9 cellular contexts compared by ENCODE assay signal in the genomic region with DNA sequence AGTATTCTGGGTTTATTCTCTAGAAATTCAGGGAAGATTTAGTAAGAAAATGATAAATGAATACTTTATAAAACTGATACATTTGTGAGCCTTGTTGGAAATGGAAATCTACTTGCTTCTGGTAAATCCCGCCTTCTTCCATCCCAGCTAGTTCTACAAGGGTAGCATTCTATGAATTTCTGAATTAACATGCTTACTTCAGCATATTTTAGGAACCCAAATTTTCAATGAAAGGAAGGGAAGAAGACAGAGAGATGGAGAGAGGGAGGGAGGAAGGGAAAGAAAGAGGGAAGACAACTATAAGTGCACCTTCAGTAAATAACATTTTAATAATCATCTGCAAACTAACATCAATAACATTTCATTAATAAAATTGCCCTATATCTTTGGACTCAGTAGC. TPM values are rescaled to one million over a fixed set of nuclear protein-coding genes. Genes with fewer than 3 reads are reported as not detected.
"Had no signal": no experiment of that assay in that cellular context is flagged by ENCODE, and none has a peak within 500 bp of the region (broad histone marks: within the 10 kb centered on the region; RNA-seq: fewer than 3 reads in every experiment).

No MANE protein-coding gene starts in this region.

- H2AFZ ChIP-seq: GM23338 had no signal

- H3K9me3 Mint-ChIP-seq: GM23338, HFFc6, IgD-negative memory B cell had no signal

- H3K36me3 Mint-ChIP-seq: IgD-negative memory B cell had no signal

- H3K4me3 ChIP-seq: GM23338, HAP-1 had no signal

- H3K36me3 ChIP-seq: HAP-1 had no signal

- H3K4me3 Mint-ChIP-seq: GM23338, HFFc6 had no signal

- H3K27ac Mint-ChIP-seq: GM23338, HFFc6, IgD-negative memory B cell had no signal

- H3K4me2 ChIP-seq: GM23338 had no signal

- H3K9me3 ChIP-seq: HAP-1 had no signal

- DNase-seq: H7, HFFc6, KG1 had no signal

- H3K27ac ChIP-seq: HL-60 had no signal

- H3K4me1 ChIP-seq: HAP-1 had no signal

- ATAC-seq: GM23338, HCT116 had no signal

RNA-seq across cellular contexts. Expression of a gene that starts 28.6 kb away (rescaled TPM):
- total RNA-seq: GM23338, H4, H7 had no signal
- polyA plus RNA-seq: GM23338, IgD-negative memory B cell had no signal
